In genomic region chr11:5307256-5308019, GRCh38 we compare ENCODE assay signal across 34 cellular contexts. TPM values are rescaled to one million over a fixed set of nuclear protein-coding genes. Genes with fewer than 3 reads are reported as not detected.
"Had no signal": no experiment of that assay in that cellular context is flagged by ENCODE, and none has a peak within 500 bp of the region (broad histone marks: within the 10 kb centered on the region; RNA-seq: fewer than 3 reads in every experiment).

No MANE protein-coding gene starts in this region.

- H3K4me3 Mint-ChIP-seq: activated CD8-positive, alpha-beta T cell treated with anti-CD3 and anti-CD28 coated beads for 36 hours; activated naive CD8-positive, alpha-beta T cell; activated T-cell treated with anti-CD3 and anti-CD28 coated beads, Interleukin-2, amount 50 U/mL, for 4 hours; activated T-helper 17 cell treated with anti-CD3 and anti-CD28 coated beads, Interleukin-2, amount 50 U/mL, for 72 hours; effector memory CD8-positive, alpha-beta T cell; WTC11 had no signal

- DNase-seq: activated CD4-positive, alpha-beta T cell treated with anti-CD3 and anti-CD28 coated beads for 48 hours; activated CD4-positive, alpha-beta T cell treated with anti-CD3 and anti-CD28 coated beads, Interleukin-2, amount 50 U/mL, for 1 hour; activated CD4-positive, alpha-beta T cell treated with anti-CD3 and anti-CD28 coated beads, Interleukin-2, amount 50 U/mL, for 48 hours; activated CD8-positive, alpha-beta memory T cell treated with anti-CD3 and anti-CD28 coated beads for 24 hours; activated CD8-positive, alpha-beta T cell treated with anti-CD3 and anti-CD28 coated beads for 36 hours; activated effector memory CD4-positive, alpha-beta T cell treated with Interleukin-2 at 50 U/mL for 16 hours; activated gamma-delta T cell treated with Interleukin-2 at 50 U/mL for 16 hours; activated naive CD4-positive, alpha-beta T cell treated with anti-CD3 and anti-CD28 coated beads, Interleukin-2, amount 50 U/mL, for 16 hours; activated naive CD4-positive, alpha-beta T cell treated with Interleukin-2 at 50 U/mL for 16 hours; activated T-cell treated with anti-CD3 and anti-CD28 coated beads, Interleukin-2, amount 50 U/mL, for 4 hours; amniotic stem cell; anterior cingulate cortex; body of pancreas; caudate nucleus; cortex of kidney; dermis blood vessel endothelial cell; effector CD4-positive, alpha-beta T cell; effector memory CD8-positive, alpha-beta T cell; erythroblast; foreskin keratinocyte; gastrocnemius medialis; glutamatergic neuron; heart left ventricle; T-helper 2 cell had no signal

- H3K27me3 Mint-ChIP-seq: activated CD8-positive, alpha-beta T cell treated with anti-CD3 and anti-CD28 coated beads for 36 hours; activated T-helper 17 cell treated with anti-CD3 and anti-CD28 coated beads, Interleukin-2, amount 50 U/mL, for 72 hours had no signal

- H3K27ac ChIP-seq: body of pancreas, esophagus muscularis mucosa, foreskin keratinocyte, gastrocnemius medialis, heart left ventricle, VCaP had no signal

- H3K36me3 Mint-ChIP-seq: activated naive CD8-positive, alpha-beta T cell; WTC11 had no signal

- H3K27ac Mint-ChIP-seq: activated CD8-positive, alpha-beta T cell treated with anti-CD3 and anti-CD28 coated beads for 36 hours; activated naive CD8-positive, alpha-beta T cell; activated T-helper 17 cell treated with anti-CD3 and anti-CD28 coated beads, Interleukin-2, amount 50 U/mL, for 72 hours; effector memory CD8-positive, alpha-beta T cell; WTC11 had no signal

- H3K27me3 ChIP-seq: body of pancreas, esophagus muscularis mucosa, foreskin keratinocyte, gastrocnemius medialis, heart left ventricle had no signal

- H3K4me1 Mint-ChIP-seq: activated T-helper 17 cell treated with anti-CD3 and anti-CD28 coated beads, Interleukin-2, amount 50 U/mL, for 72 hours; WTC11 had no signal

- ATAC-seq: activated CD8-positive, alpha-beta T cell treated with anti-CD3 and anti-CD28 coated beads for 36 hours; activated T-cell treated with anti-CD3 and anti-CD28 coated beads, Interleukin-2, amount 50 U/mL, for 4 hours; activated T-helper 17 cell treated with anti-CD3 and anti-CD28 coated beads, Interleukin-2, amount 50 U/mL, for 72 hours; body of pancreas; effector memory CD8-positive, alpha-beta T cell; foreskin keratinocyte; gastrocnemius medialis; heart left ventricle; WTC11 had no signal

- H3K9me3 Mint-ChIP-seq: activated CD8-positive, alpha-beta T cell treated with anti-CD3 and anti-CD28 coated beads for 36 hours; activated T-cell treated with anti-CD3 and anti-CD28 coated beads, Interleukin-2, amount 50 U/mL, for 4 hours; activated T-helper 17 cell treated with anti-CD3 and anti-CD28 coated beads, Interleukin-2, amount 50 U/mL, for 72 hours; effector memory CD8-positive, alpha-beta T cell; WTC11 had no signal

- H3K36me3 ChIP-seq: esophagus muscularis mucosa, gastrocnemius medialis, heart left ventricle had no signal

- FAIRE-seq: colon had no signal

- H3K4me1 ChIP-seq: body of pancreas, esophagus muscularis mucosa, foreskin keratinocyte, gastrocnemius medialis, heart left ventricle had no signal

- H3K4me3 ChIP-seq: body of pancreas, esophagus muscularis mucosa, gastrocnemius medialis, heart left ventricle had no signal

- H3K9me3 ChIP-seq: body of pancreas, esophagus muscularis mucosa, gastrocnemius medialis, heart left ventricle had no signal

RNA-seq across cellular contexts. Expression of gene OR51B4, which starts 5.7 kb away (rescaled TPM):
- total RNA-seq: activated CD8-positive, alpha-beta T cell treated with anti-CD3 and anti-CD28 coated beads for 36 hours; activated T-cell treated with anti-CD3 and anti-CD28 coated beads, Interleukin-2, amount 50 U/mL, for 4 hours; activated T-helper 17 cell treated with anti-CD3 and anti-CD28 coated beads, Interleukin-2, amount 50 U/mL, for 72 hours; chondrocyte; dermis blood vessel endothelial cell; esophagus muscularis mucosa; foreskin keratinocyte; gastrocnemius medialis; heart left ventricle; T-helper 1 cell treated with Interleukin-12 subunit alpha and Interleukin-12 subunit beta and Interleukin-4 antibody, amounts not matched to agents 30 ng/mL and 1 ng/mL, for 36 hours; WTC11 had no signal
- polyA plus RNA-seq: adipose tissue, fibroblast of lung, foreskin keratinocyte, heart left ventricle had no signal

RNA-seq across cellular contexts. Expression of gene OR51B2, which starts 16.7 kb away (rescaled TPM):
- total RNA-seq: activated CD8-positive, alpha-beta T cell treated with anti-CD3 and anti-CD28 coated beads for 36 hours; activated T-cell treated with anti-CD3 and anti-CD28 coated beads, Interleukin-2, amount 50 U/mL, for 4 hours; chondrocyte; dermis blood vessel endothelial cell; esophagus muscularis mucosa; fibroblast of lung; foreskin keratinocyte; gastrocnemius medialis; heart left ventricle; T-helper 1 cell treated with Interleukin-12 subunit alpha and Interleukin-12 subunit beta and Interleukin-4 antibody, amounts not matched to agents 30 ng/mL and 1 ng/mL, for 36 hours; WTC11 had no signal
- polyA plus RNA-seq: adipose tissue, fibroblast of lung, foreskin keratinocyte, heart left ventricle had no signal

RNA-seq across cellular contexts. Expression of gene OR51B5, which starts 35.9 kb away (rescaled TPM):
- total RNA-seq: activated CD8-positive, alpha-beta T cell treated with anti-CD3 and anti-CD28 coated beads for 36 hours; activated T-cell treated with anti-CD3 and anti-CD28 coated beads, Interleukin-2, amount 50 U/mL, for 4 hours; body of pancreas; dermis blood vessel endothelial cell; esophagus muscularis mucosa; foreskin keratinocyte; gastrocnemius medialis; T-helper 1 cell treated with Interleukin-12 subunit alpha and Interleukin-12 subunit beta and Interleukin-4 antibody, amounts not matched to agents 30 ng/mL and 1 ng/mL, for 36 hours had no signal
- polyA plus RNA-seq: adipose tissue, foreskin keratinocyte had no signal

RNA-seq across cellular contexts. Expression of gene HBE1, which starts 37.7 kb away (rescaled TPM):
- total RNA-seq: activated CD8-positive, alpha-beta T cell treated with anti-CD3 and anti-CD28 coated beads for 36 hours; activated T-helper 17 cell treated with anti-CD3 and anti-CD28 coated beads, Interleukin-2, amount 50 U/mL, for 72 hours; body of pancreas; chondrocyte; dermis blood vessel endothelial cell; esophagus muscularis mucosa; foreskin keratinocyte; gastrocnemius medialis; heart left ventricle; T-helper 1 cell treated with Interleukin-12 subunit alpha and Interleukin-12 subunit beta and Interleukin-4 antibody, amounts not matched to agents 30 ng/mL and 1 ng/mL, for 36 hours had no signal
- polyA plus RNA-seq: foreskin keratinocyte, heart left ventricle had no signal

RNA-seq across cellular contexts. Expression of gene OR51B6, which starts 43.9 kb away (rescaled TPM):
- total RNA-seq: activated CD8-positive, alpha-beta T cell treated with anti-CD3 and anti-CD28 coated beads for 36 hours; activated T-cell treated with anti-CD3 and anti-CD28 coated beads, Interleukin-2, amount 50 U/mL, for 4 hours; activated T-helper 17 cell treated with anti-CD3 and anti-CD28 coated beads, Interleukin-2, amount 50 U/mL, for 72 hours; body of pancreas; chondrocyte; dermis blood vessel endothelial cell; esophagus muscularis mucosa; fibroblast of lung; foreskin keratinocyte; gastrocnemius medialis; heart left ventricle; T-helper 1 cell treated with Interleukin-12 subunit alpha and Interleukin-12 subunit beta and Interleukin-4 antibody, amounts not matched to agents 30 ng/mL and 1 ng/mL, for 36 hours; WTC11 had no signal
- polyA plus RNA-seq: adipose tissue, fibroblast of lung, foreskin keratinocyte, heart left ventricle had no signal
